Comparison of ENCODE assay signal across 8 cellular contexts in the genomic region with DNA sequence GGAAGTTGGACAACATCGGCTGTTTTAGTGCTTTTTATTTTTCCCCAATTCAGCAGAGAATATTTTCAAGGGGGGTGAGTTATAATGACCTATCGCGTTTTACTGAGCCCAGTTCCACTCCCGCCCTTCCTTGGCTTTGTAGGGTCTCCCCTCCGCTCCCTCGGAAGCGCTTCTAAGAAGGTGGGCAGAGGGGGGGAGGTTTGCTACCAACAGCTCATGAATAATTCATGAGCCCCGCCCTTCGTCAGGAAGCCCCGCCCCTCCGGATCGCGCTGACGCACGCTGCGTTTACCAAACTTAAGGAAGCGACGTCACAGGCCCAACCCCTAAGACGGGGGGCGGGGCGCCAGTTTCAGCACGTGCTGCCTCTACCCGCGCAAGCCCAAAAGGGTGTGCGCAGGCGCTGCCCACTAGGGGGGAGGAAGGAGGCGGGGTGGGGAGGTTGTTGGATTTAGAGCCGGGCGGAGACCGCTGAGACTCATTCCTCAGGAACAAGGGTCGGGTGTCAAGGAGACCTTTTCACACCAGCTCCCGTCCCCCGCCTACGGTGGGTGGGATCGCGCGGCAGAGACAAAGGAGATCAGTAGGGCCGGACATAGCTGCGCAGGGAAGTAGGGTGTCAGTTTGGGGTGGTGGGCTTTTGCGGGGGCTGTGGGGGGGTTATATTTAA. TPM values are rescaled to one million over a fixed set of nuclear protein-coding genes. Genes with fewer than 3 reads are reported as not detected.
DNase-seq lines count a peak whose midpoint lies in the region; TF ChIP-seq lines count a peak whose summit lies in the region.

No MANE protein-coding gene starts in this region.

- peak overlapping the region; percentile 97 for H3K27ac ChIP-seq in HEK293 (ENCODE audit: extremely low read depth, low read depth, low read length)
- peak overlapping the region; percentile 97 for H3K27ac ChIP-seq in SJSA1
- peak overlapping the region; percentile 98 for H3K27ac ChIP-seq in neural progenitor cell
- H3K27ac ChIP-seq in stomach smooth muscle (ENCODE audit: low read length) = peak overlapping the region; percentile 100

- peaks cover 0 to 37% of the 10 kb centered on the region in 2 experiments; a peak in 1 of 3 replicates for H3K36me3 ChIP-seq in HEK293 (ENCODE audit: control insufficient read depth in 2 of 2, insufficient read depth in 1 of 2, low read length in 2 of 2)
- H3K36me3 ChIP-seq in SJSA1 = peaks cover 42% of the 10 kb centered on the region
- H3K36me3 ChIP-seq in neural progenitor cell = no peaks in the 10 kb centered on the region
- peaks cover 14 to 18% of the 10 kb centered on the region in 2 donors for H3K36me3 ChIP-seq in stomach smooth muscle (ENCODE audit: control insufficient read depth in 2 of 2, insufficient read depth in 2 of 2, low read length in 2 of 2)

- peaks cover 33% of the 10 kb centered on the region for H3K36me3 Mint-ChIP-seq in activated naive CD4-positive, alpha-beta T cell treated with anti-CD3 and anti-CD28 coated beads for 36 hours (ENCODE audit: low read depth)
- peaks cover 25% of the 10 kb centered on the region for H3K36me3 Mint-ChIP-seq in neural progenitor cell

- POLR2A ChIA-PET in HEK293 (lab: Yijun Ruan, JAX) = interaction anchor here (0.5 to 3.3 kb wide), 53 partner anchors 8 to 1073 kb away, joined by 3 to 39 read pairs (median 5); a partner anchor contains a TSS

- CTCF ChIA-PET in HEK293 (lab: Yijun Ruan, JAX) = interaction anchor here (0.6 to 1.4 kb wide), 4 partner anchors 21 to 296 kb away, joined by 3 to 5 read pairs (median 3); a partner anchor contains a TSS
- CTCF ChIA-PET in activated naive CD4-positive, alpha-beta T cell treated with anti-CD3 and anti-CD28 coated beads for 36 hours (lab: Charles Lee) = interaction anchor here (0.6 to 1.1 kb wide), 3 partner anchors 22 to 263 kb away, joined by 3 to 4 read pairs (median 3); no protein-coding TSS in a partner anchor

- peak overlapping the region; percentile 84 for H3K9ac ChIP-seq in neural progenitor cell
- peak overlapping the region; percentile 92 to 98 for H3K9ac ChIP-seq in stomach smooth muscle (ENCODE audit: low read length in 2 of 2)

- intact Hi-C loops in activated naive CD4-positive, alpha-beta T cell treated with anti-CD3 and anti-CD28 coated beads for 36 hours (cut with micrococcal nuclease) = loop anchor here (1.0 to 5.0 kb wide), 20 partner anchors 7 to 1287 kb away; a partner anchor contains a TSS

- H3K79me2 ChIP-seq in neural progenitor cell (ENCODE audit: low read depth) = peaks cover 44% of the 10 kb centered on the region

- H3K27me3 ChIP-seq in SJSA1 (replicated peaks) (no peaks in the 10 kb centered on the region), neural progenitor cell (peaks cover 10% of the 10 kb centered on the region), stomach smooth muscle (ENCODE audit: control insufficient read depth in 1 of 2, insufficient read depth in 2 of 2, low read length in 2 of 2) (no peaks in the 10 kb centered on the region)

- peak overlapping the region; percentile 99 for H3K27ac Mint-ChIP-seq in activated naive CD4-positive, alpha-beta T cell treated with anti-CD3 and anti-CD28 coated beads for 36 hours
- peak overlapping the region; percentile 100 for H3K27ac Mint-ChIP-seq in neural progenitor cell

- H3K27me3 Mint-ChIP-seq in activated naive CD4-positive, alpha-beta T cell treated with anti-CD3 and anti-CD28 coated beads for 36 hours (ENCODE audit: low read depth) = peaks cover 5% of the 10 kb centered on the region
- peaks cover 9% of the 10 kb centered on the region for H3K27me3 Mint-ChIP-seq in neural progenitor cell (ENCODE audit: insufficient read depth, low read depth)

- in situ Hi-C loops in G401 (cut with HindIII; ENCODE audit: low sequenced_read_pairs) = no loop called here

- peak overlapping the region; percentile 83 for H3K4me3 ChIP-seq in HEK293 (ENCODE audit: low read depth, low read length)
- peak overlapping the region; percentile 92 for H3K4me3 ChIP-seq in SJSA1
- H3K4me3 ChIP-seq in neural progenitor cell = peak overlapping the region; percentile 71
- H3K4me3 ChIP-seq in stomach smooth muscle (ENCODE audit: low read length in 2 of 2) = peak overlapping the region; percentile 69 to 88

- 0 out of 2 replicates have a peak, but pooled peaks have one; percentile 18 for TF ChIP-seq CTCF in HEK293 (tag by site-specific recombination; IDR thresholded peaks at IDR 0.05)
- no peak for TF ChIP-seq CTCF in neural progenitor cell (IDR thresholded peaks at IDR 0.05)

- H3K9me3 ChIP-seq in HEK293 (ENCODE audit: control insufficient read depth, insufficient read depth, low read depth, low read length) = no peaks in the 10 kb centered on the region
- no peaks in the 10 kb centered on the region for H3K9me3 ChIP-seq in SJSA1 (replicated peaks)
- H3K9me3 ChIP-seq in neural progenitor cell (ENCODE audit: low read depth) = no peaks in the 10 kb centered on the region
- H3K9me3 ChIP-seq in stomach smooth muscle (ENCODE audit: control insufficient read depth in 2 of 2, low read length in 2 of 2) = no peaks in the 10 kb centered on the region

- H3K4me1 ChIP-seq in HEK293 (ENCODE audit: control insufficient read depth, insufficient read depth, low read length) = peaks cover 4% of the 10 kb centered on the region
- H3K4me1 ChIP-seq in SJSA1 (replicated peaks) = peaks cover 15% of the 10 kb centered on the region
- H3K4me1 ChIP-seq in neural progenitor cell = peaks cover 21% of the 10 kb centered on the region
- H3K4me1 ChIP-seq in stomach smooth muscle (ENCODE audit: control insufficient read depth, insufficient read depth, low read length) = peaks cover 35% of the 10 kb centered on the region

- H3F3A ChIP-seq in neural progenitor cell (ENCODE audit: low read depth) = peaks cover 51% of the 10 kb centered on the region

- peak overlapping the region; percentile 83 for H2AFZ ChIP-seq in neural progenitor cell (replicated peaks)

- peaks cover 47% of the 10 kb centered on the region for H3K4me1 Mint-ChIP-seq in activated naive CD4-positive, alpha-beta T cell treated with anti-CD3 and anti-CD28 coated beads for 36 hours (ENCODE audit: low read depth)
- H3K4me1 Mint-ChIP-seq in neural progenitor cell = peaks cover 36% of the 10 kb centered on the region

- peak overlapping the region; percentile 82 for H3K4me2 ChIP-seq in neural progenitor cell

- peak overlapping the region; percentile 93 for H3K4me3 Mint-ChIP-seq in activated naive CD4-positive, alpha-beta T cell treated with anti-CD3 and anti-CD28 coated beads for 36 hours
- peak overlapping the region; percentile 99 for H3K4me3 Mint-ChIP-seq in neural progenitor cell

- H4K20me1 ChIP-seq in neural progenitor cell (ENCODE audit: low read depth) = peaks cover 33% of the 10 kb centered on the region

- peak; percentile 100 for DNase-seq in G401 (ENCODE audit: low spot score)
- DNase-seq in MV-4-11 (lab: John Stamatoyannopoulos, UW) = peak; percentile 99
- DNase-seq in SJSA1 (ENCODE audit: low read depth in 1 of 2, low spot score in 2 of 2) = peak; percentile 100
- DNase-seq in activated naive CD4-positive, alpha-beta T cell treated with anti-CD3 and anti-CD28 coated beads for 36 hours = peak; percentile 100
- DNase-seq in foreskin melanocyte = peak; percentile 99
- DNase-seq in neural progenitor cell (ENCODE audit: low spot score) = peak; percentile 100

- H3K9me3 Mint-ChIP-seq in activated naive CD4-positive, alpha-beta T cell treated with anti-CD3 and anti-CD28 coated beads for 36 hours = no peaks in the 10 kb centered on the region
- peaks cover 2% of the 10 kb centered on the region for H3K9me3 Mint-ChIP-seq in neural progenitor cell

TF ChIP-seq in HEK293, 187 proteins besides CTCF, POLR2A, EP300 and RAD21 (continues in another document):
- TF ChIP-seq ZNF529 (tag by site-specific recombination; IDR thresholded peaks at IDR 0.05; ENCODE audit: insufficient replicate concordance) = no peak

RNA-seq across cellular contexts. Expression of a gene that starts 0.5 kb away (rescaled TPM):
- total RNA-seq in G401 (2014; rRNA removed; shearing (Covaris generic)) = 42.5 and 57.7 TPM in 2 replicates
- 18.2 and 25.6 TPM in 2 replicates for total RNA-seq in SJSA1 (2014; rRNA removed; shearing (Covaris generic))
- 10 to 100 TPM; 39.3 to 39.7 TPM for total RNA-seq in activated naive CD4-positive, alpha-beta T cell treated with anti-CD3 and anti-CD28 coated beads for 36 hours
- 16.4 and 42.6 TPM in 2 replicates for total RNA-seq in neural progenitor cell (ENCODE audit: low replicate concordance)

RNA-seq across cellular contexts. Expression of a gene that starts 0.6 kb away (rescaled TPM):
- total RNA-seq in G401 (2014; rRNA removed; shearing (Covaris generic)) = 0.54 and 0.62 TPM in 2 replicates
- 1.1 and 1.2 TPM in 2 replicates for total RNA-seq in SJSA1 (2014; rRNA removed; shearing (Covaris generic))
- total RNA-seq in activated naive CD4-positive, alpha-beta T cell treated with anti-CD3 and anti-CD28 coated beads for 36 hours = 1 to 10 TPM; 3.5 to 5.2 TPM
- 1.4 and 1.8 TPM in 2 replicates for total RNA-seq in neural progenitor cell (ENCODE audit: low replicate concordance)

RNA-seq across cellular contexts. Expression of a gene that starts 7.2 kb away (rescaled TPM):
- total RNA-seq in G401 (2014; rRNA removed; shearing (Covaris generic)) = 56.1 and 59.4 TPM in 2 replicates
- 56.4 and 71.5 TPM in 2 replicates for total RNA-seq in SJSA1 (2014; rRNA removed; shearing (Covaris generic))
- total RNA-seq in activated naive CD4-positive, alpha-beta T cell treated with anti-CD3 and anti-CD28 coated beads for 36 hours = 10 to 100 TPM; 45.3 to 53.6 TPM
- 7.3 and 33.0 TPM in 2 replicates for total RNA-seq in neural progenitor cell (ENCODE audit: low replicate concordance)

RNA-seq across cellular contexts. Expression of a gene that starts 35.0 kb away (rescaled TPM):
- total RNA-seq in G401 (2014; rRNA removed; shearing (Covaris generic)) = not detected in 2 replicates
- total RNA-seq in SJSA1 (2014; rRNA removed; shearing (Covaris generic)) = 0.66 TPM in 1 of 2 replicates, not detected in the other
- 1 to 10 TPM; 2.3 to 2.6 TPM for total RNA-seq in activated naive CD4-positive, alpha-beta T cell treated with anti-CD3 and anti-CD28 coated beads for 36 hours
- total RNA-seq in neural progenitor cell (ENCODE audit: low replicate concordance) = 0.71 TPM in 1 of 2 replicates, not detected in the other

RNA-seq across cellular contexts. Expression of a gene that starts 49.9 kb away (rescaled TPM):
- total RNA-seq in G401 (2014; rRNA removed; shearing (Covaris generic)) = 80.1 and 118 TPM in 2 replicates
- total RNA-seq in SJSA1 (2014; rRNA removed; shearing (Covaris generic)) = 25.3 and 32.7 TPM in 2 replicates
- total RNA-seq in activated naive CD4-positive, alpha-beta T cell treated with anti-CD3 and anti-CD28 coated beads for 36 hours = 10 to 100 TPM; 46.0 to 48.7 TPM
- total RNA-seq in neural progenitor cell (ENCODE audit: low replicate concordance) = 11.0 and 17.6 TPM in 2 replicates

Comparison
In these comparisons a context has a peak if more than half of its experiments do, and no peak if none do; other contexts are left out.
1. Peak in every context shown above with its lines: DNase-seq, H3K4me3 ChIP-seq and H3K27ac ChIP-seq.